ENCODE assay signal across 8 cellular contexts in the genomic region with DNA sequence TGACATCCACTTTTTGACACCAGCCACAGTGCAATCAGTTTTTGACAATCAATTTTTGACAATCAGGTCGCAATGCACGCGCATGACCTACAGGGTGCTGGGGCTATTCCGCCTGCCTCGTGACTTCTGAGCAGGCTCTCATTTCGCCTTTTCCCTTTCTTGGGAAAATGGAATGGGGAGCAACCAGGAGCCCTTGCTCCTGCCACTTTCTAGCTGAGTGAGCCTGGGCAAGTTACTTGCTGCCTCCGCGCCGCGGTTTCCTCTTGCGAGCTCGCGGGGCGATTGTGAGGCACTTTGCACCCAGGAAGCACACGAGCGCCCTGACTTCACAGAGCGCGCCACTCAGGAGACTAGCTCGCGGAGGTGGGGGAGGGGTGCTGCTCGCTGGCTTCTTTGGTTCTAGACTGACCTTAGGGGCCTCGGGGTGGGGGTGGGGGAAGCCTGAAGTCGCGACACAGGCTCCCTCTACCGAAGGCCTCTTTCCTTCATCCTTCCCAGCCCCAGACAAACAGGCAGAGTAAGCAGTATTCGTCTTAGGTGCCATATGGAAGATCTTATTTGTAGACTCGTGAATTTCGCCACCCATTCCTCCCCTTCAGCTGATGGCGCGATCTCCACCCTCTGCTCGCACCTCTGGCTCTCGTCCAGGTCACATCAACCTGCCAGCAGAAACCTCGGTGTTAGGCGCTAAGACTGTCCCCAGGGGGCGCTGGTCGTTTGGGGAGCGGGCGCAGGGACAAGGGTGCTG.
A peak's percentile ranks its signal among the peaks of the same experiment; 100 is the strongest.
DNase-seq lines count a peak whose midpoint lies in the region; ATAC-seq lines count a peak whose summit lies in the region.

No MANE protein-coding gene starts in this region.

- ATAC-seq in HG02678 (IDR thresholded peaks at IDR 0.05; ENCODE audit: unreplicated experiment) = peak; percentile 77
- ATAC-seq in activated CD4-positive, CD25-positive, alpha-beta regulatory T cell treated with anti-CD3 and anti-CD28 coated beads, Interleukin-2, amount 50 U/mL, for 24 hours = peak; percentile 92 to 96
- no peak for ATAC-seq in GM21381 (IDR thresholded peaks at IDR 0.05; ENCODE audit: unreplicated experiment)

- DNase-seq in ELF-1 (ENCODE audit: low read depth, low spot score) = peak; percentile 92
- DNase-seq in NCI-H2171 treated with DMSO at 0.1 percent for 48 hours (lab: John Stamatoyannopoulos, UW) = peak; percentile 32
- DNase-seq in central memory CD4-positive, alpha-beta T cell = peak; percentile 85
- peak; percentile 72 for DNase-seq in iris pigment epithelial cell (ENCODE audit: low read depth)
- DNase-seq in stimulated activated CD4-positive, alpha-beta T cell treated with anti-CD3 and anti-CD28 coated beads, Interleukin-12 subunit alpha, Interleukin-12 subunit beta, amount 100 ng/mL, for 24 hours (ENCODE audit: low read depth in 2 of 2) = peak; percentile 76 to 90

Comparison
In these comparisons a context has a peak if more than half of its experiments do, and no peak if none do; other contexts are left out.
1. DNase-seq: peak in every context shown above with its lines; median percentile 92 in ELF-1; 85 in central memory CD4-positive, alpha-beta T cell; 83 in stimulated activated CD4-positive, alpha-beta T cell treated with anti-CD3 and anti-CD28 coated beads, Interleukin-12 subunit alpha, Interleukin-12 subunit beta, amount 100 ng/mL, for 24 hours; 72 in iris pigment epithelial cell; 32 in NCI-H2171 treated with DMSO at 0.1 percent for 48 hours.